8 cellular contexts compared by ENCODE assay signal in the genomic region with DNA sequence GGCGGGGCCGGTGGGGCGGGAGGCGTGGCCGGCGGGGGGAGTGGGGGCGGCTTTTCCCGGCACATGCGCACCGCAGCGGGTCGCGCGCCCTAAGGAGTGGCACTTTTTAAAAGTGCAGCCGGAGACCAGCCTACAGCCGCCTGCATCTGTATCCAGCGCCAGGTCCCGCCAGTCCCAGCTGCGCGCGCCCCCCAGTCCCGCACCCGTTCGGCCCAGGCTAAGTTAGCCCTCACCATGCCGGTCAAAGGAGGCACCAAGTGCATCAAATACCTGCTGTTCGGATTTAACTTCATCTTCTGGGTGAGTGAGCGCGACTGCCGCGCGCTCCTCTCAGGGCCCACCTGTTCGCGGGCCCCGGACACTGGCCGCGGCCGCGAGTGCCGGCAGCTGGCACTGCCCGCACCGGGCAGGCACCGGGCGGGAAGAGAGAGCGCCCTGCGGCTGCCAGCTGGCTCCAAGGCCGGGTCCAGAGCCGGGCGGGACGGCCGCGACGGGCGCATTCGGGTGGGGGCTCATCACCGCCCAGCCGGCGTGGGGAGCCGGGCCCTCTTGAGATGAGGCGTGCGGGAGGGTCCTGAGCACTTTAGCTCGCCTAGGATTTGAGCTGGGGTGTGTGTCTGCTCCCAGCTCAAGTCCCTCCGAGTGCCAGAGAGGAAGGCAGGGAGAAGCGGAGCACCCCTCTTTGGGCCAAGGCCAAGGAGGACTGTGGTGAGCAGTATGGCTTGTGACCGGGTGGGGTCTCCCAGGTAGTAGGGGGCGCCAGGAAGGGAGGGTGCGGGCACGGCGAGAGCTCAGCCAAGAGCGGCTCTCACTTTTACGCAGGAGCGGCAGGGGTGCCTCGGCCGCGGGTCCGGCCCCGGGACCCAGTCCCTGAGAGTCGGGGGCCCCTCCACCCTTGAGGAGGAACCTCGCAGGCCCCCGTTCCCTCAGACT. TPM values are rescaled to one million over a fixed set of nuclear protein-coding genes. Genes with fewer than 3 reads are reported as not detected.
DNase-seq lines count a peak whose midpoint lies in the region; ATAC-seq and TF ChIP-seq lines count a peak whose summit lies in the region.

A gene with protein sequence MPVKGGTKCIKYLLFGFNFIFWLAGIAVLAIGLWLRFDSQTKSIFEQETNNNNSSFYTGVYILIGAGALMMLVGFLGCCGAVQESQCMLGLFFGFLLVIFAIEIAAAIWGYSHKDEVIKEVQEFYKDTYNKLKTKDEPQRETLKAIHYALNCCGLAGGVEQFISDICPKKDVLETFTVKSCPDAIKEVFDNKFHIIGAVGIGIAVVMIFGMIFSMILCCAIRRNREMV (plus strand): TSS at position 135 of the 933 bp plus-strand sequence. CDS start 100 bp downstream, at position 235.

- peak within 1 kb of the TSS; percentile 63 to 75 for H3K4me3 Mint-ChIP-seq in activated T-cell treated with anti-CD3 and anti-CD28 coated beads, Interleukin-2, amount 50 U/mL, for 72 hours
- peak within 1 kb of the TSS; percentile 91 for H3K4me3 Mint-ChIP-seq in type B pancreatic cell

- ATAC-seq in activated T-cell treated with anti-CD3 and anti-CD28 coated beads, Interleukin-2, amount 50 U/mL, for 72 hours (replicated peaks in 1 of 2), result peak; percentile 59 to 60

- H3K36me3 ChIP-seq in neural cell (ENCODE audit: insufficient read depth, low read length), result no peaks in the 10 kb centered on the region

- DNase-seq in EH (ENCODE audit: low read depth), result peak; percentile 58
- DNase-seq in NCI-H1105 treated with DMSO at 0.1 percent for 48 hours (lab: John Stamatoyannopoulos, UW), result peak; percentile 33
- peak; percentile 46 for DNase-seq in activated T-cell treated with anti-CD3 and anti-CD28 coated beads, Interleukin-2, amount 50 U/mL, for 72 hours
- DNase-seq in foreskin fibroblast, result peak; percentile 61 to 87
- DNase-seq in type B pancreatic cell (ENCODE audit: extremely low spot score, unreplicated experiment), result no peak
- no peak for DNase-seq in NCI-H1436 treated with DMSO at 0.1 percent for 48 hours (lab: John Stamatoyannopoulos, UW)
- DNase-seq in cortex of kidney (lab: John Stamatoyannopoulos, UW), result no peak

- H3K9ac ChIP-seq in neural cell (ENCODE audit: low read length), result no peak within 1 kb of the TSS

- H3K27me3 Mint-ChIP-seq in activated T-cell treated with anti-CD3 and anti-CD28 coated beads, Interleukin-2, amount 50 U/mL, for 72 hours (ENCODE audit: low read depth), result peaks cover 50% of the 10 kb centered on the region
- peaks cover 57% of the 10 kb centered on the region for H3K27me3 Mint-ChIP-seq in type B pancreatic cell

- H3K4me1 Mint-ChIP-seq in activated T-cell treated with anti-CD3 and anti-CD28 coated beads, Interleukin-2, amount 50 U/mL, for 72 hours (ENCODE audit: low read depth), result peaks cover 26% of the 10 kb centered on the region
- peaks cover 39% of the 10 kb centered on the region for H3K4me1 Mint-ChIP-seq in type B pancreatic cell (ENCODE audit: unreplicated experiment)

- no peaks in the 10 kb centered on the region for H3K9me2 ChIP-seq in neural cell (ENCODE audit: insufficient read depth, low read length)

- TF ChIP-seq RAD21 in neural cell (conservative IDR thresholded peaks at IDR 0.05), result no peak

- peaks cover 51% of the 10 kb centered on the region for H3K27me3 ChIP-seq in neural cell (ENCODE audit: insufficient read depth, low read depth, low read length)

- H3K36me3 Mint-ChIP-seq in activated T-cell treated with anti-CD3 and anti-CD28 coated beads, Interleukin-2, amount 50 U/mL, for 72 hours (ENCODE audit: insufficient read depth in 2 of 2), result no peaks in the 10 kb centered on the region
- peaks cover 17% of the 10 kb centered on the region for H3K36me3 Mint-ChIP-seq in type B pancreatic cell

- no peak within 1 kb of the TSS for H3K4me2 ChIP-seq in neural cell (ENCODE audit: low read length)

- no peaks in the 10 kb centered on the region for H4K20me1 ChIP-seq in neural cell (ENCODE audit: insufficient read depth)

- no peaks in the 10 kb centered on the region for H3K79me2 ChIP-seq in neural cell (replicated peaks; ENCODE audit: insufficient read depth, low read length)

- no peak for TF ChIP-seq EP300 in neural cell (conservative IDR thresholded peaks at IDR 0.05; ENCODE audit: poor library complexity, severe bottlenecking)

- TF ChIP-seq CTCF in foreskin fibroblast (IDR thresholded peaks at IDR 0.05; ENCODE audit: low read depth, low read length) (no peak), neural cell (IDR thresholded peaks at IDR 0.05; ENCODE audit: poor library complexity, severe bottlenecking) (no peak), type B pancreatic cell (conservative IDR thresholded peaks at IDR 0.05) (no peak)

- H3K27ac Mint-ChIP-seq in activated T-cell treated with anti-CD3 and anti-CD28 coated beads, Interleukin-2, amount 50 U/mL, for 72 hours, result no peak within 1 kb of the TSS
- peak within 1 kb of the TSS; percentile 98 for H3K27ac Mint-ChIP-seq in type B pancreatic cell

- H3F3A ChIP-seq in neural cell (ENCODE audit: insufficient read depth, low read length, poor library complexity, severe bottlenecking), result no peaks in the 10 kb centered on the region

- peak within 1 kb of the TSS; percentile 89 to 91 for H3K4me3 ChIP-seq in foreskin fibroblast (ENCODE audit: low read depth in 1 of 2, low read length in 2 of 2)
- peak within 1 kb of the TSS; percentile 64 for H3K4me3 ChIP-seq in neural cell (ENCODE audit: low read length)

- H2AFZ ChIP-seq in neural cell (ENCODE audit: low read depth, low read length), result no peak within 1 kb of the TSS

- no peaks in the 10 kb centered on the region for H3K9me3 Mint-ChIP-seq in activated T-cell treated with anti-CD3 and anti-CD28 coated beads, Interleukin-2, amount 50 U/mL, for 72 hours
- no peaks in the 10 kb centered on the region for H3K9me3 Mint-ChIP-seq in type B pancreatic cell

- no peak within 1 kb of the TSS for H3K27ac ChIP-seq in neural cell (ENCODE audit: low read length)

- H3K9me3 ChIP-seq in neural cell (ENCODE audit: low read length), result no peaks in the 10 kb centered on the region

TF ChIP-seq in neural cell, 6 proteins besides CTCF, POLR2A, EP300 and RAD21:
- no peak for TF ChIP-seq SMC3 (conservative IDR thresholded peaks at IDR 0.05; ENCODE audit: poor library complexity)
- peak; percentile 38 for TF ChIP-seq EZH2 (IDR thresholded peaks at IDR 0.05; ENCODE audit: borderline replicate concordance, insufficient read depth, low read length, poor library complexity, severe bottlenecking)
- TF ChIP-seq MXI1 (conservative IDR thresholded peaks at IDR 0.05; ENCODE audit: poor library complexity, severe bottlenecking), result no peak
- TF ChIP-seq POLR2AphosphoS5 (IDR thresholded peaks at IDR 0.05), result no peak

RNA-seq across cellular contexts. Expression of the gene that starts here (rescaled TPM):
- total RNA-seq in activated T-cell treated with anti-CD3 and anti-CD28 coated beads, Interleukin-2, amount 50 U/mL, for 72 hours, result 1 to 10 TPM; 6.1 to 8.4 TPM
- polyA plus RNA-seq in neural cell, result 0.46 TPM in 1 of 2 replicates, not detected in the other
- not detected in 2 replicates for polyA minus RNA-seq in neural cell
- total RNA-seq in type B pancreatic cell (ENCODE audit: low replicate concordance), result 120 and 807 TPM in 2 replicates

Comparison
In these comparisons a context has a peak if more than half of its experiments do, and no peak if none do; other contexts are left out.
1. RNA of the gene that starts here (total RNA-seq): 120 to 807 TPM in type B pancreatic cell; 6.1 to 8.4 TPM in activated T-cell treated with anti-CD3 and anti-CD28 coated beads, Interleukin-2, amount 50 U/mL, for 72 hours; every median in the first group is over 10 times any median in the second.
2. DNase-seq: peak in EH (single experiment), NCI-H1105 treated with DMSO at 0.1 percent for 48 hours (single experiment), activated T-cell treated with anti-CD3 and anti-CD28 coated beads, Interleukin-2, amount 50 U/mL, for 72 hours (2 of 2) and foreskin fibroblast (2 of 2); none in type B pancreatic cell (single experiment), NCI-H1436 treated with DMSO at 0.1 percent for 48 hours (single experiment) and cortex of kidney (single experiment).